ENCODE assay signal across 10 cellular contexts in the genomic region with DNA sequence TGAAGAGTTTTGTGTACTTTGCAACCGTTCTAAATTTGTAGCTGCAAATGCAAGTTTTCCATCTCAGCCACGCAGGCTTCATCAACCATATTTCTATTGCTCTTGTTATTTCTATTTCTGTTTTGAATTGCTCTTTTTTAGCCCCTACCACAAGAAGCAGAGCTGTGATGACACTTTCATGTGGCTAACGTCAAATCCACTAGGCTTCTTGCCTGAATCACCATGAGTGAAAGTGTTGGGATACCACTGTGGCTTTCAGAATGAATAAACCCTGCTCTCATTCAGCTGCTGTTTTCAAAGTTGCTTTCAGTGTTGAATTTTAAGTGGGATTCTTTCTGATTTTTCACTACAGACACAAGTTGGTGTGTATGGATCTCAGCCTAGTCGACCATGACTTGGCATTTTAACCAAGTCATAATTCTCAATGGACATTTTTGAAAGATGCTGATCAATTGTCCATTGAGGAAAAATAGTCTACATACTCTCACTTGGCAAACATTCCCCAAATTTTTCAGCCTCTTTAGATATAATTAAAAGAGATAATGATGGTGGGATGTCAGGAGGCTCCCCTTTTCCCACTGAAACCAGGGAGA. TPM values are rescaled to one million over a fixed set of nuclear protein-coding genes. Genes with fewer than 3 reads are reported as not detected.
DNase-seq lines count a peak whose midpoint lies in the region; ATAC-seq and TF ChIP-seq lines count a peak whose summit lies in the region.
"Had no signal": no experiment of that assay in that cellular context is flagged by ENCODE, and none has a peak within 500 bp of the region (broad histone marks: within the 10 kb centered on the region; RNA-seq: fewer than 3 reads in every experiment).

No MANE protein-coding gene starts in this region.

- POLR2A ChIA-PET in activated CD4-positive, alpha-beta T cell treated with anti-CD3 and anti-CD28 coated beads for 36 hours (lab: Charles Lee): interaction anchor here (0.6 kb wide), 1 partner anchor 14 kb away, joined by 5 read pairs; no protein-coding TSS in a partner anchor

- no peak overlapping the region for H3K27ac ChIP-seq in endodermal cell (ENCODE audit: low read depth, low read length)

- peak; percentile 60 for DNase-seq in activated CD4-positive, alpha-beta T cell treated with anti-CD3 and anti-CD28 coated beads for 36 hours
- DNase-seq in activated CD4-positive, alpha-beta T cell treated with anti-CD3 and anti-CD28 coated beads for 1 hour: no peak
- peak; percentile 4 to 31 for DNase-seq in stimulated activated CD4-positive, alpha-beta T cell treated with anti-CD3 and anti-CD28 coated beads, Interleukin-2, amount 100 ng/mL, for 24 hours
- DNase-seq in HPDE6-E6E7 (ENCODE audit: extremely low spot score) (no peak), endodermal cell (no peak)
- DNase-seq: caudate nucleus, hypothalamus had no signal

- no peaks in the 10 kb centered on the region for H3K9me3 ChIP-seq in endodermal cell (ENCODE audit: control insufficient read depth, low read length)

- H3K27ac Mint-ChIP-seq in activated CD4-positive, alpha-beta T cell treated with anti-CD3 and anti-CD28 coated beads for 36 hours: no peak overlapping the region
- no peak overlapping the region for H3K27ac Mint-ChIP-seq in endodermal cell

- H3K9me3 Mint-ChIP-seq in activated CD4-positive, alpha-beta T cell treated with anti-CD3 and anti-CD28 coated beads for 36 hours (ENCODE audit: low read depth): peaks cover 2% of the 10 kb centered on the region
- no peaks in the 10 kb centered on the region for H3K9me3 Mint-ChIP-seq in endodermal cell

- intact Hi-C loops in activated CD4-positive, alpha-beta T cell treated with anti-CD3 and anti-CD28 coated beads for 36 hours (cut with DNase I, micrococcal nuclease): loop anchor here (1.0 to 5.0 kb wide), 7 partner anchors 10 to 404 kb away; partner anchors contain the start of gene MTAP (in 1 of the 2)

- H3K36me3 Mint-ChIP-seq in activated CD4-positive, alpha-beta T cell treated with anti-CD3 and anti-CD28 coated beads for 36 hours (ENCODE audit: low read depth): peaks cover 2% of the 10 kb centered on the region
- no peaks in the 10 kb centered on the region for H3K36me3 Mint-ChIP-seq in endodermal cell (ENCODE audit: low read depth)

- H3K4me3 Mint-ChIP-seq in activated CD4-positive, alpha-beta T cell treated with anti-CD3 and anti-CD28 coated beads for 36 hours: no peak overlapping the region
- H3K4me3 Mint-ChIP-seq in endodermal cell: no peak overlapping the region

- H3K36me3 ChIP-seq in endodermal cell (ENCODE audit: control insufficient read depth, insufficient read depth, low read length): no peaks in the 10 kb centered on the region

- H3K27me3 Mint-ChIP-seq in activated CD4-positive, alpha-beta T cell treated with anti-CD3 and anti-CD28 coated beads for 36 hours: peaks cover 49% of the 10 kb centered on the region
- peaks cover 93% of the 10 kb centered on the region for H3K27me3 Mint-ChIP-seq in endodermal cell (ENCODE audit: insufficient read depth)

- no peak overlapping the region for H3K9ac ChIP-seq in endodermal cell (ENCODE audit: extremely low read depth, low read length, poor library complexity, severe bottlenecking)

- ATAC-seq in activated CD4-positive, alpha-beta T cell treated with anti-CD3 and anti-CD28 coated beads for 36 hours: peak; percentile 95
- ATAC-seq in GM21619 (IDR thresholded peaks at IDR 0.05; ENCODE audit: unreplicated experiment): peak; percentile 80
- peak; percentile 73 for ATAC-seq in HG03558 (IDR thresholded peaks at IDR 0.05; ENCODE audit: extremely low read depth, unreplicated experiment)
- ATAC-seq in GM18517 (IDR thresholded peaks at IDR 0.05; ENCODE audit: unreplicated experiment): no peak

- peaks cover 12% of the 10 kb centered on the region for H3K4me1 Mint-ChIP-seq in activated CD4-positive, alpha-beta T cell treated with anti-CD3 and anti-CD28 coated beads for 36 hours
- no peaks in the 10 kb centered on the region for H3K4me1 Mint-ChIP-seq in endodermal cell

- 44 to 68% methylated on average over 2 to 4 of the region's 4 CpGs for WGBS in endodermal cell (ENCODE audit: insufficient coverage in 1 of 2, insufficient read length in 1 of 2), 2 experiments

- no peaks in the 10 kb centered on the region for H3K4me1 ChIP-seq in endodermal cell (ENCODE audit: control insufficient read depth, insufficient read depth, low read length)

- TF ChIP-seq CTCF in endodermal cell (conservative IDR thresholded peaks at IDR 0.05): no peak

- CTCF ChIA-PET in activated CD4-positive, alpha-beta T cell treated with anti-CD3 and anti-CD28 coated beads for 36 hours (lab: Charles Lee): no interaction called here

- peaks cover 98% of the 10 kb centered on the region for H3K27me3 ChIP-seq in endodermal cell (ENCODE audit: control insufficient read depth, insufficient read depth, low read length, poor library complexity, severe bottlenecking)

- no peak overlapping the region for H3K4me3 ChIP-seq in endodermal cell (ENCODE audit: low read length)

RNA-seq across cellular contexts. Expression of gene MTAP, which starts 41.0 kb away (rescaled TPM):
- 10 to 100 TPM; 59.6 to 77.0 TPM for total RNA-seq in activated CD4-positive, alpha-beta T cell treated with anti-CD3 and anti-CD28 coated beads for 36 hours
- total RNA-seq in endodermal cell: 10 to 100 TPM; 81.0 to 99.0 TPM
- polyA plus RNA-seq in endodermal cell (2013, experiment 1 of 2): 35.0 TPM
- 31.5 TPM for polyA plus RNA-seq in endodermal cell (2013, experiment 2 of 2)

Comparison
In these comparisons a context has a peak if more than half of its experiments do, and no peak if none do; other contexts are left out.
1. DNase-seq: peak in activated CD4-positive, alpha-beta T cell treated with anti-CD3 and anti-CD28 coated beads for 36 hours (single experiment) and stimulated activated CD4-positive, alpha-beta T cell treated with anti-CD3 and anti-CD28 coated beads, Interleukin-2, amount 100 ng/mL, for 24 hours (2 of 2); none in activated CD4-positive, alpha-beta T cell treated with anti-CD3 and anti-CD28 coated beads for 1 hour (single experiment), HPDE6-E6E7 (single experiment) and endodermal cell (single experiment).